ENCODE assay signal across 14 cellular contexts in genomic region chr1:155166006-155166372, GRCh38. TPM values are rescaled to one million over a fixed set of nuclear protein-coding genes. Genes with fewer than 3 reads are reported as not detected.
DNase-seq lines count a peak whose midpoint lies in the region; ATAC-seq and TF ChIP-seq lines count a peak whose summit lies in the region.
"Had no signal": no experiment of that assay in that cellular context is flagged by ENCODE, and none has a peak within 500 bp of the region (broad histone marks: within the 10 kb centered on the region; RNA-seq: fewer than 3 reads in every experiment).

No MANE protein-coding gene starts in this region.

- DNase-seq in H7 (peak; percentile 67), WERI-Rb-1 (peak; percentile 23)
- DNase-seq in activated CD4-positive, CD25-positive, alpha-beta regulatory T cell treated with anti-CD3 and anti-CD28 coated beads, Interleukin-2, amount 50 U/mL, for 72 hours = no peak
- DNase-seq: activated naive CD4-positive, alpha-beta T cell treated with anti-CD3 and anti-CD28 coated beads, Interleukin-2, amount 10 ng/mL, durations not matched to agents 7 days and 5 days; HCEC 1CT; NCI-H510A treated with DMSO at 0.1 percent for 48 hours; PC-3 had no signal

- H3K9me3 ChIP-seq in WERI-Rb-1 (ENCODE audit: severe bottlenecking) (peaks cover 2% of the 10 kb centered on the region), iPS-18c (ENCODE audit: control insufficient read depth, insufficient read depth, low read length) (no peaks in the 10 kb centered on the region), skeletal muscle tissue (ENCODE audit: control insufficient read depth in 3 of 3, low read length in 3 of 3) (no peaks in the 10 kb centered on the region)

- TF ChIP-seq CTCF in WERI-Rb-1 (IDR thresholded peaks at IDR 0.05; ENCODE audit: low read depth, low read length) = no peak

- H3K4me3 ChIP-seq in H7 (ENCODE audit: insufficient read depth, low read depth, low read length) (peak overlapping the region; percentile 24; the same call in 1 of the 2 replicates), WERI-Rb-1 (ENCODE audit: low read depth, low read length) (no peak overlapping the region), iPS-18c (ENCODE audit: insufficient read depth, low read depth, low read length) (peak overlapping the region; percentile 2; the same call in 1 of the 2 replicates), skeletal muscle tissue (ENCODE audit: low read length in 3 of 3) (no peak overlapping the region)
- H3K4me3 ChIP-seq: smooth muscle cell had no signal

- ATAC-seq in GM18498 (IDR thresholded peaks at IDR 0.05; ENCODE audit: unreplicated experiment) (no peak), HG02610 (IDR thresholded peaks at IDR 0.05; ENCODE audit: unreplicated experiment) (no peak), HG03342 (IDR thresholded peaks at IDR 0.05; ENCODE audit: unreplicated experiment) (no peak)
- ATAC-seq: PC-3 had no signal

- H3K9ac ChIP-seq in skeletal muscle tissue (ENCODE audit: low read depth in 1 of 3, low read length in 3 of 3) = no peak overlapping the region

- peaks cover 9 to 18% (median 12%) of the 10 kb centered on the region in 3 donors for H3K4me1 ChIP-seq in skeletal muscle tissue (ENCODE audit: control insufficient read depth in 3 of 3, insufficient read depth in 3 of 3, low read length in 3 of 3)

- H3K27me3 ChIP-seq in H7 (ENCODE audit: control insufficient read depth, insufficient read depth, low read length) = no peaks in the 10 kb centered on the region; the same call in 1 of the 2 replicates
- H3K27me3 ChIP-seq in WERI-Rb-1 (ENCODE audit: insufficient read depth, low read depth, severe bottlenecking) = no peaks in the 10 kb centered on the region
- H3K27me3 ChIP-seq in skeletal muscle tissue (ENCODE audit: control insufficient read depth in 3 of 3, insufficient read depth in 3 of 3, low read length in 3 of 3) = peaks cover 0 to 15% (median 9%) of the 10 kb centered on the region in 3 donors

- H3K27ac ChIP-seq in WERI-Rb-1 = no peak overlapping the region
- peak overlapping the region; percentile 64 for H3K27ac ChIP-seq in skeletal muscle tissue (ENCODE audit: low read depth, low read length)
- H3K27ac ChIP-seq: VCaP had no signal

- H3K36me3 ChIP-seq in H7 (replicated peaks; ENCODE audit: control insufficient read depth, insufficient read depth, low read length) (peaks cover 2% of the 10 kb centered on the region), WERI-Rb-1 (peaks cover 19% of the 10 kb centered on the region), skeletal muscle tissue (ENCODE audit: control insufficient read depth in 3 of 3, insufficient read depth in 3 of 3, low read length in 3 of 3) (peaks cover 11 to 19% (median 14%) of the 10 kb centered on the region in 3 donors)

RNA-seq across cellular contexts. Expression of gene KRTCAP2, which starts 7.1 kb away (rescaled TPM):
- total RNA-seq in H7 (2014; rRNA removed; shearing (Covaris generic)) = 165 and 204 TPM in 2 replicates
- total RNA-seq in skeletal muscle tissue = 104 TPM

RNA-seq across cellular contexts. Expression of gene TRIM46, which starts 7.7 kb away (rescaled TPM):
- 9.9 and 11.1 TPM in 2 replicates for total RNA-seq in H7 (2014; rRNA removed; shearing (Covaris generic))
- total RNA-seq in skeletal muscle tissue = under 0.01 TPM

RNA-seq across cellular contexts. Expression of gene DPM3, which starts 25.7 kb away (rescaled TPM):
- total RNA-seq in H7 (2014; rRNA removed; shearing (Covaris generic)) = 119 and 193 TPM in 2 replicates
- 13.6 TPM for total RNA-seq in skeletal muscle tissue

RNA-seq across cellular contexts. Expression of gene SLC50A1, which starts 30.3 kb away (rescaled TPM):
- 73.7 and 79.2 TPM in 2 replicates for total RNA-seq in H7 (2014; rRNA removed; shearing (Covaris generic))
- total RNA-seq in skeletal muscle tissue = 19.8 TPM

RNA-seq across cellular contexts. Expression of gene EFNA1, which starts 38.3 kb away (rescaled TPM):
- 4.9 and 6.4 TPM in 2 replicates for total RNA-seq in H7 (2014; rRNA removed; shearing (Covaris generic))
- total RNA-seq in skeletal muscle tissue = 13.0 TPM

Comparison
In these comparisons a context has a peak if more than half of its experiments do, and no peak if none do; other contexts are left out.
1. H3K4me3 ChIP-seq: peak in H7 (single experiment) and iPS-18c (single experiment); none in WERI-Rb-1 (single experiment) and skeletal muscle tissue (0 of 3).
2. RNA of gene TRIM46, which starts 7.7 kb away (total RNA-seq): 9.9 to 11.1 TPM in H7; under 0.01 TPM in skeletal muscle tissue (single experiment); every median in the first group is over 10 times any median in the second.